8 cellular contexts compared by ENCODE assay signal in the genomic region with DNA sequence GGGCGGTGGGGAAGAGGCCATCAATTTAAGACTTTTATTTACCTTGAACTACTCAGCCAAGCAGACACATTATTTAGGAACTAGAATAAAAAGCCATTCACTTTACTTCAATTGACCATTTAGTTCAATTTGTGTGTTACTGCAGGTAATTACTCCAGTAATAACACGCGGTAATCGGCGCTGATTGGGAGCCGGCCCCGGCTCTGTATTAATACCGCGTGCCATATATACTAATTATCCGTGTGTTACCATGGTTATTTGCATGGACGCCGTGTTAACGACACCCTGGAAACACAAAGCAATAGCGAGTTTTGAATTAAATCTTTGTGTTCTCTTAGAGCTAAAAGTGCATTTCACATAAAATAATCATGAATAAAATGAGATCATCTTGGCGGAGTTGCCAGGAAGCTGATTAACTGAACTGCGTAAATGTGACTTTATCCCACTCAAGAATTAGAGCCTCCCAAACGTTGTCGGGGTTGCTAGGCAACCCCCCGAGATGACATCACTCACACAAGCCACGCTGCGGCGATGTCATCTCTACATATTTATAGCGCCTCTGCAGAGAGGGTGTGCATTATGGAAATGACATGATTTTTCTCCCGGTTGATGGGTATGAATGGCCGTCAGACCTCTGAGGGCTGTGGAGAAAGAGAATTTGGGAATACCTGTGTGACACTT. TPM values are rescaled to one million over a fixed set of nuclear protein-coding genes. Genes with fewer than 3 reads are reported as not detected.
A peak's percentile ranks its signal among the peaks of the same experiment; 100 is the strongest.
DNase-seq lines count a peak whose midpoint lies in the region; ATAC-seq lines count a peak whose summit lies in the region.

No MANE protein-coding gene starts in this region.

- no peak overlapping the region for H3K27ac Mint-ChIP-seq in T-helper 2 cell treated with Interferon-gamma antibody and Interleukin-4, amounts not matched to agents 5 μg/mL and 100 μg/mL, for 36 hours

- no peaks in the 10 kb centered on the region for H3K9me3 Mint-ChIP-seq in T-helper 2 cell treated with Interferon-gamma antibody and Interleukin-4, amounts not matched to agents 5 μg/mL and 100 μg/mL, for 36 hours

- H3K27me3 Mint-ChIP-seq in T-helper 2 cell treated with Interferon-gamma antibody and Interleukin-4, amounts not matched to agents 5 μg/mL and 100 μg/mL, for 36 hours (ENCODE audit: low read depth) = peaks cover 25% of the 10 kb centered on the region

- H3K36me3 Mint-ChIP-seq in T-helper 2 cell treated with Interferon-gamma antibody and Interleukin-4, amounts not matched to agents 5 μg/mL and 100 μg/mL, for 36 hours (ENCODE audit: low read depth) = no peaks in the 10 kb centered on the region

- DNase-seq in Daoy (ENCODE audit: low read depth) (peak; percentile 86), NCI-H69 (lab: John Stamatoyannopoulos, UW) (peak; percentile 86), fibroblast of peridontal ligament (ENCODE audit: extremely low read depth) (peak; percentile 28), occipital lobe (lab: John Stamatoyannopoulos, UW) (peak; percentile 71), NOMO-1 treated with dmso at 0.1 percent for 144 hours (lab: John Stamatoyannopoulos, UW; ENCODE audit: unreplicated experiment) (no peak)
- DNase-seq in T-helper 2 cell treated with Interferon-gamma antibody and Interleukin-4, amounts not matched to agents 5 μg/mL and 100 μg/mL, for 36 hours (ENCODE audit: low spot score) = no peak
- DNase-seq in NK-92 treated with Interleukin-12 subunit alpha and Interleukin-12 subunit beta, amount 100 ng/mL, for 24 hours (lab: John Stamatoyannopoulos, UW) = no peak

- ATAC-seq in GM21717 (IDR thresholded peaks at IDR 0.05; ENCODE audit: unreplicated experiment) = no peak

- H3K4me1 Mint-ChIP-seq in T-helper 2 cell treated with Interferon-gamma antibody and Interleukin-4, amounts not matched to agents 5 μg/mL and 100 μg/mL, for 36 hours (ENCODE audit: low read depth) = no peaks in the 10 kb centered on the region

- no peak overlapping the region for H3K4me3 Mint-ChIP-seq in T-helper 2 cell treated with Interferon-gamma antibody and Interleukin-4, amounts not matched to agents 5 μg/mL and 100 μg/mL, for 36 hours

RNA-seq across cellular contexts. Expression of gene RNU6ATAC, which starts 41.4 kb away (rescaled TPM):
- not detected in 2 replicates for total RNA-seq in Daoy (2014; rRNA removed; shearing (Covaris generic))
- total RNA-seq in occipital lobe = not detected

Comparison
In these comparisons a context has a peak if more than half of its experiments do, and no peak if none do; other contexts are left out.
1. DNase-seq: peak in Daoy (single experiment), NCI-H69 (single experiment), fibroblast of peridontal ligament (single experiment) and occipital lobe (single experiment); none in T-helper 2 cell treated with Interferon-gamma antibody and Interleukin-4, amounts not matched to agents 5 μg/mL and 100 μg/mL, for 36 hours (single experiment), NK-92 treated with Interleukin-12 subunit alpha and Interleukin-12 subunit beta, amount 100 ng/mL, for 24 hours (single experiment) and NOMO-1 treated with dmso at 0.1 percent for 144 hours (single experiment).